ENCODE assay signal across 25 cellular contexts in genomic region chr11:78083036-78083435, GRCh38. TPM values are rescaled to one million over a fixed set of nuclear protein-coding genes. Genes with fewer than 3 reads are reported as not detected.
"Had no signal": no experiment of that assay in that cellular context is flagged by ENCODE, and none has a peak within 500 bp of the region (broad histone marks: within the 10 kb centered on the region; RNA-seq: fewer than 3 reads in every experiment).

No MANE protein-coding gene starts in this region.

- ATAC-seq: activated CD4-positive, CD25-positive, alpha-beta regulatory T cell treated with anti-CD3 and anti-CD28 coated beads, Interleukin-2, amount 50 U/mL, for 24 hours; activated CD8-positive, alpha-beta memory T cell treated with anti-CD3 and anti-CD28 coated beads, Interleukin-2, amount 10 ng/mL, durations not matched to agents 7 days and 5 days; activated CD8-positive, alpha-beta T cell treated with anti-CD3 and anti-CD28 coated beads for 36 hours; heart left ventricle had no signal

- H3K4me2 ChIP-seq: neural progenitor cell had no signal

- H3K9me3 Mint-ChIP-seq: activated CD8-positive, alpha-beta T cell treated with anti-CD3 and anti-CD28 coated beads for 36 hours; activated naive CD4-positive, alpha-beta T cell treated with anti-CD3 and anti-CD28 coated beads, Interleukin-2, amount 10 ng/mL, durations not matched to agents 7 days and 5 days; memory B cell; naive B cell; neural progenitor cell had no signal

- H3K27me3 ChIP-seq: brain microvascular endothelial cell, heart left ventricle, neural progenitor cell, thyroid gland had no signal

- H2AFZ ChIP-seq: neural progenitor cell had no signal

- H3K4me3 ChIP-seq: neural progenitor cell, thyroid gland had no signal

- H3K27me3 Mint-ChIP-seq: activated CD8-positive, alpha-beta memory T cell treated with anti-CD3 and anti-CD28 coated beads, Interleukin-2, amount 10 ng/mL, durations not matched to agents 7 days and 5 days; activated CD8-positive, alpha-beta T cell treated with anti-CD3 and anti-CD28 coated beads for 36 hours; activated naive CD4-positive, alpha-beta T cell treated with anti-CD3 and anti-CD28 coated beads, Interleukin-2, amount 10 ng/mL, durations not matched to agents 7 days and 5 days; memory B cell; naive B cell had no signal

- H3K9me3 ChIP-seq: heart left ventricle, thyroid gland had no signal

- H3K4me3 Mint-ChIP-seq: activated CD4-positive, alpha-beta T cell treated with anti-CD3 and anti-CD28 coated beads, Interleukin-2, amount 10 ng/mL, durations not matched to agents 24 days and 14 days; activated CD8-positive, alpha-beta memory T cell treated with anti-CD3 and anti-CD28 coated beads, Interleukin-2, amount 10 ng/mL, durations not matched to agents 7 days and 5 days; activated CD8-positive, alpha-beta T cell treated with anti-CD3 and anti-CD28 coated beads for 36 hours; activated naive CD4-positive, alpha-beta T cell treated with anti-CD3 and anti-CD28 coated beads, Interleukin-2, amount 10 ng/mL, durations not matched to agents 7 days and 5 days; memory B cell; neural progenitor cell had no signal

- H3K27ac Mint-ChIP-seq: activated CD4-positive, alpha-beta T cell treated with anti-CD3 and anti-CD28 coated beads, Interleukin-2, amount 10 ng/mL, durations not matched to agents 24 days and 14 days; activated CD8-positive, alpha-beta memory T cell treated with anti-CD3 and anti-CD28 coated beads, Interleukin-2, amount 10 ng/mL, durations not matched to agents 7 days and 5 days; activated naive CD4-positive, alpha-beta T cell treated with anti-CD3 and anti-CD28 coated beads, Interleukin-2, amount 10 ng/mL, durations not matched to agents 7 days and 5 days; memory B cell had no signal

- H3K36me3 Mint-ChIP-seq: memory B cell, naive B cell, neural progenitor cell had no signal

- H3K36me3 ChIP-seq: brain microvascular endothelial cell, heart left ventricle, neural progenitor cell, thyroid gland had no signal

- DNase-seq: activated CD4-positive, alpha-beta T cell treated with anti-CD3 and anti-CD28 coated beads, Interleukin-2, amount 10 ng/mL, durations not matched to agents 24 days and 14 days; activated CD8-positive, alpha-beta memory T cell treated with anti-CD3 and anti-CD28 coated beads, Interleukin-2, amount 10 ng/mL, durations not matched to agents 7 days and 5 days; activated CD8-positive, alpha-beta T cell treated with anti-CD3 and anti-CD28 coated beads for 36 hours; activated effector memory CD4-positive, alpha-beta T cell treated with anti-CD3 and anti-CD28 coated beads, Interleukin-2, amount 50 U/mL, for 16 hours; activated naive CD4-positive, alpha-beta T cell treated with anti-CD3 and anti-CD28 coated beads, Interleukin-2, amount 10 ng/mL, durations not matched to agents 7 days and 5 days; activated T-cell treated with anti-CD3 and anti-CD28 coated beads for 4 hours; amygdala; brain microvascular endothelial cell; caudate nucleus; effector memory CD4-positive, alpha-beta T cell; heart left ventricle; naive B cell; posterior cingulate gyrus; stimulated activated CD4-positive, alpha-beta T cell treated with anti-CD3 and anti-CD28 coated beads, Interleukin-4, amount 100 ng/mL, for 24 hours; stimulated activated naive CD4-positive, alpha-beta T cell treated with Interleukin-2 at 50 U/mL for 16 hours had no signal

- H3K9ac ChIP-seq: neural progenitor cell had no signal

- H3K27ac ChIP-seq: brain microvascular endothelial cell, neural progenitor cell, thyroid gland, VCaP had no signal

RNA-seq across cellular contexts. Expression of gene THRSP, which starts 19.4 kb away (rescaled TPM):
- total RNA-seq: activated CD4-positive, alpha-beta T cell treated with anti-CD3 and anti-CD28 coated beads, Interleukin-2, amount 10 ng/mL, durations not matched to agents 24 days and 14 days; activated CD8-positive, alpha-beta memory T cell treated with anti-CD3 and anti-CD28 coated beads, Interleukin-2, amount 10 ng/mL, durations not matched to agents 7 days and 5 days; activated CD8-positive, alpha-beta T cell treated with anti-CD3 and anti-CD28 coated beads for 36 hours; dermis microvascular lymphatic vessel endothelial cell; frontal cortex; renal cortical epithelial cell; T-helper 2 cell treated with Interferon-gamma antibody and Interleukin-4, amounts not matched to agents 100 ng/mL and 5 ng/mL, for 36 hours had no signal

RNA-seq across cellular contexts. Expression of gene KCTD14, which starts 60.0 kb away (rescaled TPM):
- total RNA-seq: mononuclear cell had no signal
